ENCODE assay signal across 22 cellular contexts in genomic region chr12:51005671-51006070, GRCh38. TPM values are rescaled to one million over a fixed set of nuclear protein-coding genes. Genes with fewer than 3 reads are reported as not detected.
DNase-seq lines count a peak whose midpoint lies in the region; TF ChIP-seq lines count a peak whose summit lies in the region.
"Had no signal": no experiment of that assay in that cellular context is flagged by ENCODE, and none has a peak within 500 bp of the region (broad histone marks: within the 10 kb centered on the region; RNA-seq: fewer than 3 reads in every experiment).

No MANE protein-coding gene starts in this region.

- peaks cover 20% of the 10 kb centered on the region for H3K36me3 ChIP-seq in effector memory CD4-positive, alpha-beta T cell (ENCODE audit: control insufficient read depth, insufficient read depth, low read length)

- H3K4me3 ChIP-seq in effector memory CD4-positive, alpha-beta T cell (ENCODE audit: insufficient read depth, low read depth, low read length, poor library complexity, severe bottlenecking), result no peak overlapping the region
- H3K4me3 ChIP-seq: Peyer's patch had no signal

- H3K27me3 Mint-ChIP-seq in HFFc6 (ENCODE audit: insufficient read depth), result no peaks in the 10 kb centered on the region
- H3K27me3 Mint-ChIP-seq: activated naive CD8-positive, alpha-beta T cell treated with anti-CD3 and anti-CD28 coated beads, Interleukin-2, amount 10 ng/mL, durations not matched to agents 7 days and 5 days; CD8-positive, alpha-beta memory T cell; central memory CD8-positive, alpha-beta T cell; stimulated activated naive CD8-positive, alpha-beta T cell treated with anti-CD3 and anti-CD28 coated beads, Interleukin-15, amount 100 ng/mL, for 72 hours had no signal

- no peak overlapping the region for H3K27ac ChIP-seq in effector memory CD4-positive, alpha-beta T cell (ENCODE audit: insufficient read depth, low read length, poor library complexity, severe bottlenecking)
- H3K27ac ChIP-seq: foreskin keratinocyte, Peyer's patch had no signal

- H3K27ac Mint-ChIP-seq in HFFc6, result no peak overlapping the region
- H3K27ac Mint-ChIP-seq: stimulated activated naive CD8-positive, alpha-beta T cell treated with anti-CD3 and anti-CD28 coated beads, Interleukin-15, amount 100 ng/mL, for 72 hours; T-helper 1 cell treated with Interleukin-12 subunit alpha and Interleukin-12 subunit beta and Interleukin-4 antibody, amounts not matched to agents 30 μg/mL and 1 μg/mL, for 36 hours had no signal

- H3K4me1 Mint-ChIP-seq in HFFc6 (ENCODE audit: low read depth), result peaks cover under 1% of the 10 kb centered on the region

- H3K4me1 ChIP-seq in effector memory CD4-positive, alpha-beta T cell (ENCODE audit: control insufficient read depth, insufficient read depth, low read length, poor library complexity, severe bottlenecking), result peaks cover 7% of the 10 kb centered on the region
- H3K4me1 ChIP-seq: foreskin keratinocyte had no signal

- no peak for TF ChIP-seq CTCF in HFFc6 (IDR thresholded peaks at IDR 0.05)

- H3K4me3 Mint-ChIP-seq in HFFc6, result no peak overlapping the region
- H3K4me3 Mint-ChIP-seq: activated naive CD8-positive, alpha-beta T cell treated with anti-CD3 and anti-CD28 coated beads, Interleukin-2, amount 10 ng/mL, durations not matched to agents 7 days and 5 days; CD8-positive, alpha-beta memory T cell; central memory CD8-positive, alpha-beta T cell; stimulated activated naive CD8-positive, alpha-beta T cell treated with anti-CD3 and anti-CD28 coated beads, Interleukin-15, amount 100 ng/mL, for 72 hours; T-helper 1 cell treated with Interleukin-12 subunit alpha and Interleukin-12 subunit beta and Interleukin-4 antibody, amounts not matched to agents 30 μg/mL and 1 μg/mL, for 36 hours had no signal

- peaks cover 22% of the 10 kb centered on the region for H3K36me3 Mint-ChIP-seq in HFFc6 (ENCODE audit: low read depth)

- no peaks in the 10 kb centered on the region for H3K9me3 Mint-ChIP-seq in HFFc6
- H3K9me3 Mint-ChIP-seq: activated naive CD8-positive, alpha-beta T cell treated with anti-CD3 and anti-CD28 coated beads, Interleukin-2, amount 10 ng/mL, durations not matched to agents 7 days and 5 days; CD8-positive, alpha-beta memory T cell; central memory CD8-positive, alpha-beta T cell; stimulated activated naive CD8-positive, alpha-beta T cell treated with anti-CD3 and anti-CD28 coated beads, Interleukin-15, amount 100 ng/mL, for 72 hours; T-helper 1 cell treated with Interleukin-12 subunit alpha and Interleukin-12 subunit beta and Interleukin-4 antibody, amounts not matched to agents 30 μg/mL and 1 μg/mL, for 36 hours had no signal

- no peaks in the 10 kb centered on the region for H3K9me3 ChIP-seq in effector memory CD4-positive, alpha-beta T cell (ENCODE audit: control insufficient read depth, low read length)
- H3K9me3 ChIP-seq: Peyer's patch had no signal

- H3K27me3 ChIP-seq in effector memory CD4-positive, alpha-beta T cell (replicated peaks; ENCODE audit: control insufficient read depth, insufficient read depth, low read length, poor library complexity, severe bottlenecking), result no peaks in the 10 kb centered on the region
- H3K27me3 ChIP-seq: foreskin keratinocyte, Peyer's patch had no signal

- peak; percentile 31 for DNase-seq in NCI-H2196 (lab: John Stamatoyannopoulos, UW; ENCODE audit: unreplicated experiment)
- DNase-seq in NCI-H2196 treated with DMSO at 0.1 percent for 48 hours (lab: John Stamatoyannopoulos, UW; ENCODE audit: unreplicated experiment), result no peak
- peak; percentile 18 for DNase-seq in LoVo (ENCODE audit: low spot score)
- DNase-seq in iPS-NIHi11 (ENCODE audit: low spot score), result peak; percentile 61
- DNase-seq in renal cortical epithelial cell (ENCODE audit: low read depth), result peak; percentile 16
- no peak for DNase-seq in HFFc6
- DNase-seq in SHP77 treated with DMSO at 0.1 percent for 48 hours (lab: John Stamatoyannopoulos, UW), result no peak
- no peak for DNase-seq in effector memory CD4-positive, alpha-beta T cell
- DNase-seq: 8988T; activated CD4-positive, CD25-positive, alpha-beta regulatory T cell treated with anti-CD3 and anti-CD28 coated beads, Interleukin-2, amount 50 U/mL, for 72 hours; activated CD8-positive, alpha-beta memory T cell treated with anti-CD3 and anti-CD28 coated beads, Interleukin-2, amount 50 U/mL, for 48 hours; activated naive CD8-positive, alpha-beta T cell treated with anti-CD3 and anti-CD28 coated beads, Interleukin-2, amount 10 ng/mL, durations not matched to agents 7 days and 5 days; CD8-positive, alpha-beta memory T cell; foreskin keratinocyte; NCI-H187; NCI-H774; Peyer's patch; stimulated activated naive CD8-positive, alpha-beta T cell treated with anti-CD3 and anti-CD28 coated beads, Interleukin-15, amount 100 ng/mL, for 72 hours had no signal

RNA-seq across cellular contexts. Expression of gene SLC11A2, which starts 20.5 kb away (rescaled TPM):
- 76.7 and 78.5 TPM in 2 replicates for total RNA-seq in renal cortical epithelial cell
- 10 to 100 TPM; 32.0 to 37.4 (median 34.0) TPM for total RNA-seq in HFFc6 (2021; fragmentation: NEBNext Ultra II Directional; extraction: Animal tissue kit (Norgen Biotek cat#: 25700))

RNA-seq across cellular contexts. Expression of gene LETMD1, which starts 42.5 kb away (rescaled TPM):
- 24.3 and 33.0 TPM in 2 replicates for total RNA-seq in renal cortical epithelial cell
- 10 to 100 TPM; 19.6 to 27.6 (median 25.2) TPM for total RNA-seq in HFFc6 (2021; fragmentation: NEBNext Ultra II Directional; extraction: Animal tissue kit (Norgen Biotek cat#: 25700))

RNA-seq across cellular contexts. Expression of gene HIGD1C, which starts 53.3 kb away (rescaled TPM):
- total RNA-seq in renal cortical epithelial cell, result not detected in 2 replicates
- not detected for total RNA-seq in HFFc6 (2021; fragmentation: NEBNext Ultra II Directional; extraction: Animal tissue kit (Norgen Biotek cat#: 25700))
- total RNA-seq: activated naive CD8-positive, alpha-beta T cell treated with anti-CD3 and anti-CD28 coated beads, Interleukin-2, amount 10 ng/mL, durations not matched to agents 7 days and 5 days; CD8-positive, alpha-beta memory T cell; foreskin keratinocyte; M059J; omental fat pad; Peyer's patch had no signal

Comparison
In these comparisons a context has a peak if more than half of its experiments do, and no peak if none do; other contexts are left out.
1. DNase-seq: peak in NCI-H2196 (single experiment), LoVo (single experiment), iPS-NIHi11 (single experiment) and renal cortical epithelial cell (single experiment); none in NCI-H2196 treated with DMSO at 0.1 percent for 48 hours (single experiment), HFFc6 (single experiment), SHP77 treated with DMSO at 0.1 percent for 48 hours (single experiment) and effector memory CD4-positive, alpha-beta T cell (0 of 3).